Comparison of ENCODE assay signal across 8 cellular contexts in the genomic region with DNA sequence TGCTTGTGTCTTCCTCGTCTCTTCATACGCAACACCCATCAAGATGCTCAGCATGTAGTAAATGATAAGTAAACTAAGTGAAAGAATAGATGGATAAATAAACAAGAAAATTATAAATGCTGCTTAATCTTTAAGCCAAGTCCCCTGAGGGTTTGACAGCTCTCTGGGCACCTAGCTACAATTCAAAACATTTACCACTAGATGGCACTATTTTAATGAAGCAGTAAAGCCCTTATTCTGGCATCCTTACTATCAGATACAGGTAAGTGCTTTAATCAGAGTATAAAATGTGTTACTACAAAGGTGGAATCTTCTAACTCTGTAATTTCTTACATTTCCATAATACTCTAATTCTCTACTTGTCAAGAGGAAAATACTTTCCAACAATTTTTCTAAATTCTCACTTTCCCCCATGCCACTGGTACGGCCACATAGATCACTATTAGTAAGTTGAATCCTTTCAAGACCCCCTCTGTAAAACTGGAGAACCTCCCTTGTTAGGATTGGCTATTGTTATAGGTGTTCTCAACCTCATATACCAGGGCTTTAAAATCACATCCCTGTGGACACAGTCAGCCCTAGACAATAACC.
DNase-seq lines count a peak whose midpoint lies in the region; ATAC-seq and TF ChIP-seq lines count a peak whose summit lies in the region.

No MANE protein-coding gene starts in this region.

- H3K4me1 Mint-ChIP-seq in activated T-helper 17 cell treated with anti-CD3 and anti-CD28 coated beads, Interleukin-2, amount 50 U/mL, for 72 hours: no peaks in the 10 kb centered on the region

- H3F3A ChIP-seq in DOHH2 (ENCODE audit: control insufficient read depth, insufficient read depth): no peaks in the 10 kb centered on the region

- no peak overlapping the region for H2AFZ ChIP-seq in fibroblast of lung (ENCODE audit: low read length)

- H3K4me2 ChIP-seq in DOHH2 (ENCODE audit: low read length) (no peak overlapping the region), fibroblast of lung (ENCODE audit: extremely low read depth, insufficient read depth, low read length) (no peak overlapping the region)

- H3K9me3 ChIP-seq in DOHH2 (ENCODE audit: control insufficient read depth, insufficient read depth, low read length) (no peaks in the 10 kb centered on the region), fibroblast of lung (ENCODE audit: control insufficient read depth, insufficient read depth, low read depth, low read length) (no peaks in the 10 kb centered on the region)

- DNase-seq in M059J (ENCODE audit: low read depth): peak; percentile 41
- peak; percentile 52 for DNase-seq in SK-MEL-5 (ENCODE audit: low read depth, low spot score)
- peak; percentile 30 to 50 for DNase-seq in fibroblast of lung (ENCODE audit: low read depth in 2 of 2)
- peak; percentile 47 for DNase-seq in pons (ENCODE audit: low spot score)
- DNase-seq in cortex of kidney (lab: John Stamatoyannopoulos, UW): no peak

- in situ Hi-C loops in SK-MEL-5 (cut with HindIII; ENCODE audit: low pct_unique_long_range_greater_than_20kb, low sequenced_read_pairs): no loop called here

- H3K9ac ChIP-seq in fibroblast of lung (ENCODE audit: insufficient read depth, low read length): no peak overlapping the region

- no peaks in the 10 kb centered on the region for H3K79me2 ChIP-seq in DOHH2 (ENCODE audit: control insufficient read depth, low read length)
- no peaks in the 10 kb centered on the region for H3K79me2 ChIP-seq in fibroblast of lung (ENCODE audit: control insufficient read depth, insufficient read depth, low read length)

- ATAC-seq in GM21786 (IDR thresholded peaks at IDR 0.05; ENCODE audit: unreplicated experiment): peak; percentile 68
- ATAC-seq in activated T-helper 17 cell treated with anti-CD3 and anti-CD28 coated beads, Interleukin-2, amount 50 U/mL, for 72 hours (replicated peaks): no peak

- no peaks in the 10 kb centered on the region for H3K36me3 ChIP-seq in DOHH2 (ENCODE audit: control insufficient read depth, low read length)
- H3K36me3 ChIP-seq in fibroblast of lung (ENCODE audit: control insufficient read depth, insufficient read depth, low read length): no peaks in the 10 kb centered on the region

- no peaks in the 10 kb centered on the region for H4K20me1 ChIP-seq in DOHH2 (ENCODE audit: control insufficient read depth, insufficient read depth, low read depth, low read length)
- no peaks in the 10 kb centered on the region for H4K20me1 ChIP-seq in fibroblast of lung (ENCODE audit: control insufficient read depth, extremely low read depth, insufficient read depth, low read length)

- H3K36me3 Mint-ChIP-seq in activated T-helper 17 cell treated with anti-CD3 and anti-CD28 coated beads, Interleukin-2, amount 50 U/mL, for 72 hours (ENCODE audit: low read depth): no peaks in the 10 kb centered on the region

- H3K4me1 ChIP-seq in DOHH2 (ENCODE audit: control insufficient read depth, low read length) (no peaks in the 10 kb centered on the region), fibroblast of lung (ENCODE audit: control insufficient read depth, extremely low read depth, insufficient read depth, low read length) (no peaks in the 10 kb centered on the region)

- no peaks in the 10 kb centered on the region for H3K9me2 ChIP-seq in DOHH2 (replicated peaks; ENCODE audit: control insufficient read depth, low read length)

- TF ChIP-seq CTCF in DOHH2 (IDR thresholded peaks at IDR 0.05; ENCODE audit: low read depth, low read length, poor library complexity, severe bottlenecking) (peak; percentile 69), fibroblast of lung (conservative IDR thresholded peaks at IDR 0.05 in 1 of 2, IDR thresholded peaks at IDR 0.05 in 1 of 2; ENCODE audit: low read depth in 1 of 2, low read length in 2 of 2) (peak; percentile 19 to 45)

- no peaks in the 10 kb centered on the region for H3K9me3 Mint-ChIP-seq in activated T-helper 17 cell treated with anti-CD3 and anti-CD28 coated beads, Interleukin-2, amount 50 U/mL, for 72 hours

- H3K27me3 Mint-ChIP-seq in activated T-helper 17 cell treated with anti-CD3 and anti-CD28 coated beads, Interleukin-2, amount 50 U/mL, for 72 hours: peaks cover 5% of the 10 kb centered on the region

- no peak overlapping the region for H3K27ac Mint-ChIP-seq in activated T-helper 17 cell treated with anti-CD3 and anti-CD28 coated beads, Interleukin-2, amount 50 U/mL, for 72 hours

- no peak overlapping the region for H3K4me3 Mint-ChIP-seq in activated T-helper 17 cell treated with anti-CD3 and anti-CD28 coated beads, Interleukin-2, amount 50 U/mL, for 72 hours

- H3K27ac ChIP-seq in DOHH2 (ENCODE audit: low read depth, low read length) (no peak overlapping the region), fibroblast of lung (ENCODE audit: insufficient read depth, low read length) (no peak overlapping the region)

- H3K4me3 ChIP-seq in DOHH2 (ENCODE audit: low read length) (no peak overlapping the region), fibroblast of lung (replicated peaks in 1 of 4; ENCODE audit: control extremely low read depth in 1 of 4, insufficient read depth in 1 of 4, low read depth in 3 of 4, low read length in 4 of 4) (no peak overlapping the region)

- H3K27me3 ChIP-seq in DOHH2 (ENCODE audit: control insufficient read depth, low read length) (no peaks in the 10 kb centered on the region), fibroblast of lung (ENCODE audit: control insufficient read depth, insufficient read depth, low read length) (no peaks in the 10 kb centered on the region)
